In the genomic region with DNA sequence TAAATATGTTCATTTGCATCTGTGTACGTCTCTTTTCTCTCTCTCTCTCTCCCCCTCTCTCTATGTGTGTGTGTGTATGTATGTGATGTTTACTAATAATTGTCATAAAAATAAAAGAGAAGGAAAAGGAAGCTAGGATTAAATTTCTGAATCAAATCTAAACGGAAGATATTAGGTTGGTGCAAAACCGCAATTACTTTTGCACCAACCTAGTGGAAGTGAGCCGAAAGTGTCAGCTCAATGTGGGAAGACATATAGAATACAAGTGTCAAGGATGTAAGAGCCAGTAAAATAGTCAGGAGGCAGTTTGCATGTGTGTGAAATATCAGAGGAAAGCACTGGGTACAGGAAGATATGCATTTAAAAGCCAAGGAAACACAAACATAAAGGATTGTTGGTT, we compare ENCODE assay signal across 40 cellular contexts. TPM values are rescaled to one million over a fixed set of nuclear protein-coding genes. Genes with fewer than 3 reads are reported as not detected.
"Had no signal": no experiment of that assay in that cellular context is flagged by ENCODE, and none has a peak within 500 bp of the region (broad histone marks: within the 10 kb centered on the region; RNA-seq: fewer than 3 reads in every experiment).

No MANE protein-coding gene starts in this region.

- H3K4me1 ChIP-seq: adrenal gland, ascending aorta, body of pancreas, breast epithelium had no signal

- H3K9me3 ChIP-seq: adrenal gland, ascending aorta, body of pancreas had no signal

- FAIRE-seq: astrocyte, bronchial epithelial cell had no signal

- DNase-seq: activated effector memory CD4-positive, alpha-beta T cell treated with anti-CD3 and anti-CD28 coated beads, Interleukin-2, amount 50 U/mL, for 16 hours; activated effector memory CD4-positive, alpha-beta T cell treated with Interleukin-2 at 50 U/mL for 16 hours; activated gamma-delta T cell; activated gamma-delta T cell treated with Interleukin-2 at 50 U/mL for 16 hours; activated naive CD4-positive, alpha-beta T cell; activated naive CD4-positive, alpha-beta T cell treated with anti-CD3 and anti-CD28 coated beads for 36 hours; activated naive CD4-positive, alpha-beta T cell treated with anti-CD3 and anti-CD28 coated beads, Interleukin-2, amount 10 ng/mL, durations not matched to agents 7 days and 5 days; activated naive CD4-positive, alpha-beta T cell treated with anti-CD3 and anti-CD28 coated beads, Interleukin-2, amount 50 U/mL, for 16 hours; activated naive CD4-positive, alpha-beta T cell treated with Interleukin-2 at 50 U/mL for 16 hours; activated naive CD8-positive, alpha-beta T cell treated with anti-CD3 and anti-CD28 coated beads for 36 hours; activated naive CD8-positive, alpha-beta T cell treated with anti-CD3 and anti-CD28 coated beads, Interleukin-2, amount 10 ng/mL, durations not matched to agents 7 days and 5 days; activated naive CD8-positive, alpha-beta T cell treated with anti-CD3 and anti-CD28 coated beads, Interleukin-2, amount 50 U/mL, for 24 hours; activated T-cell treated with anti-CD3 and anti-CD28 coated beads, Interleukin-2, amount 50 U/mL, for 1 hour; activated T-cell treated with anti-CD3 and anti-CD28 coated beads, Interleukin-2, amount 50 U/mL, for 24 hours; activated T-cell treated with anti-CD3 and anti-CD28 coated beads, Interleukin-2, amount 50 U/mL, for 4 hours; activated T-cell treated with anti-CD3 and anti-CD28 coated beads, Interleukin-2, amount 50 U/mL, for 48 hours; activated T-cell treated with anti-CD3 and anti-CD28 coated beads, Interleukin-2, amount 50 U/mL, for 72 hours; adrenal gland; amniotic stem cell; amygdala; anterior cingulate cortex; aorta; body of pancreas; brain microvascular endothelial cell; caudate nucleus; central memory CD4-positive, alpha-beta T cell; cerebellar nuclear complex had no signal

- H3K36me3 ChIP-seq: adrenal gland, ascending aorta, brain microvascular endothelial cell, breast epithelium, cardiac muscle cell had no signal

- H3K27ac ChIP-seq: adrenal gland, ascending aorta, body of pancreas, brain microvascular endothelial cell, breast epithelium, cardiac muscle cell had no signal

- H3K4me3 ChIP-seq: adrenal gland, ascending aorta, body of pancreas, breast epithelium, cardiac muscle cell had no signal

- ATAC-seq: activated naive CD4-positive, alpha-beta T cell treated with anti-CD3 and anti-CD28 coated beads, Interleukin-2, amount 50 U/mL, for 72 hours; activated naive CD8-positive, alpha-beta T cell treated with anti-CD3 and anti-CD28 coated beads, Interleukin-2, amount 50 U/mL, for 24 hours; activated T-cell treated with anti-CD3 and anti-CD28 coated beads, Interleukin-2, amount 50 U/mL, for 4 hours; activated T-cell treated with anti-CD3 and anti-CD28 coated beads, Interleukin-2, amount 50 U/mL, for 72 hours; activated T-helper 17 cell treated with anti-CD3 and anti-CD28 coated beads, Interleukin-2, amount 50 U/mL, for 72 hours; body of pancreas had no signal

- H3K27me3 ChIP-seq: adrenal gland, ascending aorta, body of pancreas, brain microvascular endothelial cell, breast epithelium, cardiac muscle cell had no signal

RNA-seq across cellular contexts. Expression of a gene that starts 18.5 kb away (rescaled TPM):
- total RNA-seq: activated naive CD4-positive, alpha-beta T cell treated with anti-CD3 and anti-CD28 coated beads for 36 hours; activated naive CD4-positive, alpha-beta T cell treated with anti-CD3 and anti-CD28 coated beads, Interleukin-2, amount 50 U/mL, for 72 hours; activated naive CD8-positive, alpha-beta T cell treated with anti-CD3 and anti-CD28 coated beads for 36 hours; activated naive CD8-positive, alpha-beta T cell treated with anti-CD3 and anti-CD28 coated beads, Interleukin-2, amount 10 ng/mL, durations not matched to agents 7 days and 5 days; activated T-cell treated with anti-CD3 and anti-CD28 coated beads, Interleukin-2, amount 50 U/mL, for 4 hours; activated T-cell treated with anti-CD3 and anti-CD28 coated beads, Interleukin-2, amount 50 U/mL, for 72 hours; activated T-helper 1 cell treated with anti-CD3 and anti-CD28 coated beads, Interleukin-12 subunit alpha, Interleukin-12 subunit beta, Interleukin-2, Interleukin-4 antibody, amounts not matched to agents 30 ng/mL and 10 ng/mL and 1 ng/mL, durations not matched to agents 14 hours and 24 hours and 36 hours; activated T-helper 17 cell treated with anti-CD3 and anti-CD28 coated beads, Interleukin-2, amount 50 U/mL, for 72 hours; activated T-helper 2 cell treated with anti-CD3 and anti-CD28 coated beads, Interferon-gamma antibody, Interleukin-2, Interleukin-4, amounts not matched to agents 10 μg/mL and 5 μg/mL and 100 μg/mL, durations not matched to agents 14 hours and 24 hours and 36 hours; adrenal gland; aorta; ascending aorta; astrocyte; body of pancreas; breast epithelium; bronchial epithelial cell; cardiac muscle cell; cardiac septum; cerebellum; chondrocyte had no signal
- polyA plus RNA-seq: adipose tissue, adrenal gland, aorta, cardiac muscle cell had no signal

RNA-seq across cellular contexts. Expression of a gene that starts 32.2 kb away (rescaled TPM):
- total RNA-seq: activated naive CD4-positive, alpha-beta T cell treated with anti-CD3 and anti-CD28 coated beads for 36 hours; activated naive CD4-positive, alpha-beta T cell treated with anti-CD3 and anti-CD28 coated beads, Interleukin-2, amount 50 U/mL, for 72 hours; activated naive CD8-positive, alpha-beta T cell treated with anti-CD3 and anti-CD28 coated beads for 36 hours; activated naive CD8-positive, alpha-beta T cell treated with anti-CD3 and anti-CD28 coated beads, Interleukin-2, amount 10 ng/mL, durations not matched to agents 7 days and 5 days; activated T-cell treated with anti-CD3 and anti-CD28 coated beads, Interleukin-2, amount 50 U/mL, for 4 hours; activated T-cell treated with anti-CD3 and anti-CD28 coated beads, Interleukin-2, amount 50 U/mL, for 72 hours; activated T-helper 1 cell treated with anti-CD3 and anti-CD28 coated beads, Interleukin-12 subunit alpha, Interleukin-12 subunit beta, Interleukin-2, Interleukin-4 antibody, amounts not matched to agents 30 ng/mL and 10 ng/mL and 1 ng/mL, durations not matched to agents 14 hours and 24 hours and 36 hours; activated T-helper 17 cell treated with anti-CD3 and anti-CD28 coated beads, Interleukin-2, amount 50 U/mL, for 72 hours; activated T-helper 2 cell treated with anti-CD3 and anti-CD28 coated beads, Interferon-gamma antibody, Interleukin-2, Interleukin-4, amounts not matched to agents 10 μg/mL and 5 μg/mL and 100 μg/mL, durations not matched to agents 14 hours and 24 hours and 36 hours; adrenal gland; aorta; ascending aorta; astrocyte; body of pancreas; breast epithelium; bronchial epithelial cell; cardiac muscle cell; cardiac septum; cerebellum; chondrocyte had no signal
- polyA plus RNA-seq: adipose tissue, adrenal gland, aorta, cardiac muscle cell had no signal

RNA-seq across cellular contexts. Expression of a gene that starts 46.6 kb away (rescaled TPM):
- total RNA-seq: activated naive CD4-positive, alpha-beta T cell treated with anti-CD3 and anti-CD28 coated beads for 36 hours; activated naive CD4-positive, alpha-beta T cell treated with anti-CD3 and anti-CD28 coated beads, Interleukin-2, amount 50 U/mL, for 72 hours; activated naive CD8-positive, alpha-beta T cell treated with anti-CD3 and anti-CD28 coated beads for 36 hours; activated naive CD8-positive, alpha-beta T cell treated with anti-CD3 and anti-CD28 coated beads, Interleukin-2, amount 10 ng/mL, durations not matched to agents 7 days and 5 days; activated T-cell treated with anti-CD3 and anti-CD28 coated beads, Interleukin-2, amount 50 U/mL, for 4 hours; activated T-cell treated with anti-CD3 and anti-CD28 coated beads, Interleukin-2, amount 50 U/mL, for 72 hours; activated T-helper 1 cell treated with anti-CD3 and anti-CD28 coated beads, Interleukin-12 subunit alpha, Interleukin-12 subunit beta, Interleukin-2, Interleukin-4 antibody, amounts not matched to agents 30 ng/mL and 10 ng/mL and 1 ng/mL, durations not matched to agents 14 hours and 24 hours and 36 hours; activated T-helper 17 cell treated with anti-CD3 and anti-CD28 coated beads, Interleukin-2, amount 50 U/mL, for 72 hours; activated T-helper 2 cell treated with anti-CD3 and anti-CD28 coated beads, Interferon-gamma antibody, Interleukin-2, Interleukin-4, amounts not matched to agents 10 μg/mL and 5 μg/mL and 100 μg/mL, durations not matched to agents 14 hours and 24 hours and 36 hours; adrenal gland; aorta; ascending aorta; astrocyte; body of pancreas; breast epithelium; bronchial epithelial cell; cardiac muscle cell; cardiac septum; cerebellum; chondrocyte had no signal
- polyA plus RNA-seq: adipose tissue, adrenal gland, aorta, cardiac muscle cell had no signal

RNA-seq across cellular contexts. Expression of a gene that starts 56.2 kb away (rescaled TPM):
- total RNA-seq: activated naive CD4-positive, alpha-beta T cell treated with anti-CD3 and anti-CD28 coated beads for 36 hours; activated naive CD4-positive, alpha-beta T cell treated with anti-CD3 and anti-CD28 coated beads, Interleukin-2, amount 50 U/mL, for 72 hours; activated naive CD8-positive, alpha-beta T cell treated with anti-CD3 and anti-CD28 coated beads for 36 hours; activated naive CD8-positive, alpha-beta T cell treated with anti-CD3 and anti-CD28 coated beads, Interleukin-2, amount 10 ng/mL, durations not matched to agents 7 days and 5 days; activated T-cell treated with anti-CD3 and anti-CD28 coated beads, Interleukin-2, amount 50 U/mL, for 4 hours; activated T-cell treated with anti-CD3 and anti-CD28 coated beads, Interleukin-2, amount 50 U/mL, for 72 hours; activated T-helper 1 cell treated with anti-CD3 and anti-CD28 coated beads, Interleukin-12 subunit alpha, Interleukin-12 subunit beta, Interleukin-2, Interleukin-4 antibody, amounts not matched to agents 30 ng/mL and 10 ng/mL and 1 ng/mL, durations not matched to agents 14 hours and 24 hours and 36 hours; activated T-helper 17 cell treated with anti-CD3 and anti-CD28 coated beads, Interleukin-2, amount 50 U/mL, for 72 hours; activated T-helper 2 cell treated with anti-CD3 and anti-CD28 coated beads, Interferon-gamma antibody, Interleukin-2, Interleukin-4, amounts not matched to agents 10 μg/mL and 5 μg/mL and 100 μg/mL, durations not matched to agents 14 hours and 24 hours and 36 hours; adrenal gland; aorta; ascending aorta; astrocyte; body of pancreas; breast epithelium; bronchial epithelial cell; cardiac muscle cell; cardiac septum; cerebellum; chondrocyte had no signal
- polyA plus RNA-seq: adipose tissue, adrenal gland, aorta, cardiac muscle cell had no signal
